Comparison of ENCODE assay signal across 1 cellular context in genomic region chr1:51910182-51910581, GRCh38.
TF ChIP-seq lines count a peak whose summit lies in the region.

No MANE protein-coding gene starts in this region.

TF ChIP-seq in GM23338, 12 proteins besides CTCF, POLR2A, EP300 and RAD21 (continued from another document):
- TF ChIP-seq ZNF114 (CRISPR knock-in tag; IDR thresholded peaks at IDR 0.05) (no peak), CREB1 (CRISPR knock-in tag; IDR thresholded peaks at IDR 0.05; ENCODE audit: low read depth) (no peak), JUNB (IDR thresholded peaks at IDR 0.05; ENCODE audit: unreplicated experiment) (no peak), STAT1 (IDR thresholded peaks at IDR 0.05; ENCODE audit: unreplicated experiment) (no peak), EZH2 (IDR thresholded peaks at IDR 0.05; ENCODE audit: low read depth, unreplicated experiment) (no peak)
